In genomic region chr4:151808120-151808529, GRCh38 we compare ENCODE assay signal across 12 cellular contexts. TPM values are rescaled to one million over a fixed set of nuclear protein-coding genes. Genes with fewer than 3 reads are reported as not detected.
DNase-seq lines count a peak whose midpoint lies in the region; ATAC-seq and TF ChIP-seq lines count a peak whose summit lies in the region.
"Had no signal": no experiment of that assay in that cellular context is flagged by ENCODE, and none has a peak within 500 bp of the region (broad histone marks: within the 10 kb centered on the region; RNA-seq: fewer than 3 reads in every experiment).

No MANE protein-coding gene starts in this region.

- no peaks in the 10 kb centered on the region for H3K27me3 ChIP-seq in HAP-1 (ENCODE audit: low read depth)

- H3K9me3 ChIP-seq in HAP-1, result no peaks in the 10 kb centered on the region
- H3K9me3 ChIP-seq: thoracic aorta had no signal

- in situ Hi-C loops in HAP-1 (cut with MboI; ENCODE audit: low sequenced_read_pairs), result no loop called here

- no peaks in the 10 kb centered on the region for H3K4me1 ChIP-seq in HAP-1

- no peak for ATAC-seq in GM18505 (IDR thresholded peaks at IDR 0.05; ENCODE audit: unreplicated experiment)
- ATAC-seq: CD8-positive, alpha-beta T cell had no signal

- no peak overlapping the region for H3K4me3 ChIP-seq in HAP-1
- H3K4me3 ChIP-seq: lung, thoracic aorta had no signal

- no peaks in the 10 kb centered on the region for H3K36me3 ChIP-seq in HAP-1 (replicated peaks)
- H3K36me3 ChIP-seq: thoracic aorta, WERI-Rb-1 had no signal

- DNase-seq in HAP-1 (ENCODE audit: low spot score in 2 of 2), result peak; percentile 9 to 31
- DNase-seq in NCI-H1105 (lab: John Stamatoyannopoulos, UW), result peak; percentile 16
- DNase-seq in astrocyte of the hippocampus (ENCODE audit: low read depth, low spot score), result peak; percentile 61
- peak; percentile 19 for DNase-seq in myocyte (ENCODE audit: low read depth)
- DNase-seq in NCI-H1930 (lab: John Stamatoyannopoulos, UW), result no peak
- DNase-seq in SKM-1 (lab: John Stamatoyannopoulos, UW; ENCODE audit: unreplicated experiment), result no peak
- DNase-seq: CD8-positive, alpha-beta T cell; hypothalamus; WERI-Rb-1 had no signal

- TF ChIP-seq POLR2A in GM18505 (IDR thresholded peaks at IDR 0.05; ENCODE audit: borderline replicate concordance, extremely low read depth, insufficient read depth, insufficient read length), result no peak

RNA-seq across cellular contexts. Expression of gene GATB, which starts 47.3 kb away (rescaled TPM):
- total RNA-seq in myocyte, result 20.9 and 26.0 TPM in 2 replicates
- 18.2 TPM for polyA plus RNA-seq in myocyte (2012)

Comparison
In these comparisons a context has a peak if more than half of its experiments do, and no peak if none do; other contexts are left out.
1. DNase-seq: peak in HAP-1 (2 of 2), NCI-H1105 (single experiment), astrocyte of the hippocampus (single experiment) and myocyte (single experiment); none in NCI-H1930 (0 of 2) and SKM-1 (single experiment).